In genomic region chr14:72638021-72638420, GRCh38 we compare ENCODE assay signal across 15 cellular contexts.
DNase-seq lines count a peak whose midpoint lies in the region; ATAC-seq and TF ChIP-seq lines count a peak whose summit lies in the region.
"Had no signal": no experiment of that assay in that cellular context is flagged by ENCODE, and none has a peak within 500 bp of the region (broad histone marks: within the 10 kb centered on the region; RNA-seq: fewer than 3 reads in every experiment).

No MANE protein-coding gene starts in this region.

- TF ChIP-seq CTCF in AG09309 (IDR thresholded peaks at IDR 0.05; ENCODE audit: control insufficient read depth, insufficient read depth, low read depth, low read length, missing control alignments) (no peak), IMR-90 (conservative IDR thresholded peaks at IDR 0.05; ENCODE audit: low read depth, low read length) (no peak), brain microvascular endothelial cell (IDR thresholded peaks at IDR 0.05; ENCODE audit: low read depth, low read length, missing control alignments) (no peak)

- H3K9me3 ChIP-seq in IMR-90 (ENCODE audit: control insufficient read depth, insufficient read depth, low read length): peaks cover 10% of the 10 kb centered on the region
- H3K9me3 ChIP-seq: tibial artery had no signal

- 20% methylated on average over 3 of the region's 3 CpGs; no CpG with 5 or more reads in 1 of the 2 experiments for WGBS in IMR-90 (ENCODE audit: extremely low coverage in 2 of 2, insufficient read length in 1 of 2), 2 experiments

- intact Hi-C loops in IMR-90 (cut with micrococcal nuclease): loop anchor here (5.0 kb wide), 1 partner anchor 116 kb away; no protein-coding TSS in a partner anchor

- H2BK5ac ChIP-seq in IMR-90 (ENCODE audit: low read depth, low read length, poor library complexity, severe bottlenecking): peak overlapping the region; percentile 100

- H3K56ac ChIP-seq in IMR-90 (ENCODE audit: extremely low read depth, insufficient read depth, low read length): peak overlapping the region; percentile 82

- peaks cover 13% of the 10 kb centered on the region for H3K9me1 ChIP-seq in IMR-90 (ENCODE audit: insufficient read depth, low read length)

- peak overlapping the region; percentile 86 for H4K5ac ChIP-seq in IMR-90 (ENCODE audit: low read depth, low read length)

- peak overlapping the region; percentile 100 for H2BK120ac ChIP-seq in IMR-90 (ENCODE audit: low read depth, low read length)

- CTCF ChIA-PET in IMR-90 (lab: Yijun Ruan, JAX): no interaction called here

- H2AK5ac ChIP-seq in IMR-90 (ENCODE audit: low read depth, low read length): peak overlapping the region; percentile 83; the same call in 1 of the 2 replicates

- peak overlapping the region; percentile 100 for H3K4ac ChIP-seq in IMR-90 (ENCODE audit: low read depth, low read length)

- peak overlapping the region; percentile 81; the same call in 1 of the 3 replicates for H2BK15ac ChIP-seq in IMR-90 (ENCODE audit: low read depth, low read length)

- in situ Hi-C loops in IMR-90 (cut with MboI; ENCODE audit: low sequenced_read_pairs): no loop called here
- in situ Hi-C loops in brain microvascular endothelial cell (cut with HindIII; ENCODE audit: low pct_ligation_motif_present, low sequenced_read_pairs): no loop called here
- in situ Hi-C loops in KBM-7 (cut with MboI; ENCODE audit: low pct_unique_long_range_greater_than_20kb, low sequenced_read_pairs): no loop called here

- H2AFZ ChIP-seq in IMR-90 (replicated peaks; ENCODE audit: low read length, poor library complexity): no peak overlapping the region

- DNase-seq in AG09309 (ENCODE audit: low read depth) (peak; percentile 72), IMR-90 (peak; percentile 95), brain microvascular endothelial cell (peak; percentile 57), kidney tubule cell (ENCODE audit: low spot score) (peak; percentile 93), NCI-H2029 (lab: John Stamatoyannopoulos, UW) (no peak), SHP77 treated with DMSO at 0.1 percent for 48 hours (lab: John Stamatoyannopoulos, UW) (no peak), NCI-H2227 treated with DMSO at 0.1 percent for 48 hours (lab: John Stamatoyannopoulos, UW) (no peak), KBM-7 (no peak)
- DNase-seq: activated CD4-positive, alpha-beta T cell treated with anti-CD3 and anti-CD28 coated beads, Interleukin-2, amount 50 U/mL, for 48 hours; activated naive CD4-positive, alpha-beta T cell treated with anti-CD3 and anti-CD28 coated beads for 36 hours; mucosa of descending colon; NCI-H1105 treated with DMSO at 0.1 percent for 48 hours; tibial artery had no signal

- POLR2A ChIA-PET in IMR-90 (lab: Charles Lee; ENCODE audit: unreplicated experiment): no interaction called here

- TF ChIP-seq RAD21 in IMR-90 (IDR thresholded peaks at IDR 0.05; ENCODE audit: low read length): no peak

- peaks cover 0 to 31% of the 10 kb centered on the region in 2 experiments; a peak in 2 of 4 replicates for H3K79me1 ChIP-seq in IMR-90 (ENCODE audit: low read depth in 1 of 2, low read length in 2 of 2)

- no peaks in the 10 kb centered on the region for H3K27me3 ChIP-seq in IMR-90 (ENCODE audit: control insufficient read depth, insufficient read depth, low read length)
- no peaks in the 10 kb centered on the region for H3K27me3 ChIP-seq in brain microvascular endothelial cell (replicated peaks)
- H3K27me3 ChIP-seq: tibial artery had no signal

- H3K23ac ChIP-seq in IMR-90 (ENCODE audit: low read depth, low read length): peak overlapping the region; percentile 78; the same call in 1 of the 2 replicates

- H3K36me3 ChIP-seq in IMR-90 (ENCODE audit: control insufficient read depth, insufficient read depth, low read length) (no peaks in the 10 kb centered on the region), brain microvascular endothelial cell (replicated peaks) (no peaks in the 10 kb centered on the region)
- H3K36me3 ChIP-seq: tibial artery had no signal

- H3K4me1 ChIP-seq in IMR-90 (ENCODE audit: control insufficient read depth, insufficient read depth, low read length): peaks cover 31% of the 10 kb centered on the region

- H3K4me2 ChIP-seq in IMR-90 (ENCODE audit: low read depth, low read length): no peak overlapping the region; the same call in 1 of the 2 replicates

- H3K4me3 ChIP-seq in AG09309 (ENCODE audit: control insufficient read depth, low read depth, low read length): no peak overlapping the region
- no peak overlapping the region for H3K4me3 ChIP-seq in IMR-90 (ENCODE audit: insufficient read depth, low read depth, low read length)
- H3K4me3 ChIP-seq in brain microvascular endothelial cell (ENCODE audit: low read depth, low read length): no peak overlapping the region
- H3K4me3 ChIP-seq: coronary artery, GM12878, mucosa of descending colon, tibial artery had no signal

- peak overlapping the region; percentile 100 for H2BK20ac ChIP-seq in IMR-90 (ENCODE audit: low read depth, low read length)

- peak overlapping the region; percentile 85 for H4K91ac ChIP-seq in IMR-90 (ENCODE audit: insufficient read depth, low read depth, low read length)

- dilution Hi-C loops in IMR-90 (cut with HindIII; ENCODE audit: low sequenced_read_pairs, unreplicated experiment): no loop called here

- peak overlapping the region; percentile 78 for H3K14ac ChIP-seq in IMR-90 (replicated peaks; ENCODE audit: low read depth, low read length)

- peak overlapping the region; percentile 11 for H3K27ac ChIP-seq in IMR-90 (ENCODE audit: insufficient read depth, low read length)
- H3K27ac ChIP-seq in brain microvascular endothelial cell: peak overlapping the region; percentile 5
- H3K27ac ChIP-seq: coronary artery, tibial artery had no signal

- no peak overlapping the region for H2AK9ac ChIP-seq in IMR-90 (replicated peaks; ENCODE audit: low read depth, low read length, poor library complexity)

- H3K9ac ChIP-seq in IMR-90 (ENCODE audit: low read depth, low read length): no peak overlapping the region

- no peak for TF ChIP-seq POLR2A in IMR-90 (IDR thresholded peaks at IDR 0.05; ENCODE audit: low read depth, low read length)

- ATAC-seq in IMR-90 (ENCODE audit: low read depth): peak; percentile 54
- ATAC-seq: GM12878, mucosa of descending colon had no signal

- peak overlapping the region; percentile 86 to 98 for H4K8ac ChIP-seq in IMR-90 (ENCODE audit: low read depth in 2 of 2, low read length in 2 of 2)

- H3K18ac ChIP-seq in IMR-90 (ENCODE audit: low read depth, low read length): peak overlapping the region; percentile 97

- BruUV-seq in IMR-90 (replicated peaks; lab: Mats Ljungman, UMichigan): no TSS peak

- no peaks in the 10 kb centered on the region for H4K20me1 ChIP-seq in IMR-90 (ENCODE audit: insufficient read depth, low read length)

TF ChIP-seq in IMR-90, 13 proteins besides CTCF, POLR2A, EP300 and RAD21:
- peak; percentile 66; the same call in 1 of the 2 replicates for TF ChIP-seq NFE2L2 (IDR thresholded peaks at IDR 0.05; ENCODE audit: low read depth, low read length)
- TF ChIP-seq USF2 (IDR thresholded peaks at IDR 0.05; ENCODE audit: low read depth, low read length): no peak
- TF ChIP-seq RCOR1 (IDR thresholded peaks at IDR 0.05; ENCODE audit: insufficient replicate concordance, low read length): no peak
- TF ChIP-seq RFX5 (IDR thresholded peaks at IDR 0.05; ENCODE audit: low read depth, low read length): peak; percentile 42; the same call in 1 of the 2 replicates
- no peak for TF ChIP-seq MXI1 (IDR thresholded peaks at IDR 0.05; ENCODE audit: borderline replicate concordance, low read depth, low read length)
- peak; percentile 88 for TF ChIP-seq CEBPB (IDR thresholded peaks at IDR 0.05; ENCODE audit: low read depth, low read length)
- TF ChIP-seq BHLHE40 (IDR thresholded peaks at IDR 0.05; ENCODE audit: low read depth, low read length): peak; percentile 51; the same call in 1 of the 2 replicates
- peak; percentile 92 for TF ChIP-seq FOS (IDR thresholded peaks at IDR 0.05; ENCODE audit: low read depth, low read length)

Comparison
In these comparisons a context has a peak if more than half of its experiments do, and no peak if none do; other contexts are left out.
1. DNase-seq: peak in AG09309 (single experiment), IMR-90 (single experiment), brain microvascular endothelial cell (single experiment) and kidney tubule cell (single experiment); none in NCI-H2029 (single experiment), SHP77 treated with DMSO at 0.1 percent for 48 hours (single experiment), NCI-H2227 treated with DMSO at 0.1 percent for 48 hours (single experiment) and KBM-7 (single experiment).